In genomic region chr3:132083583-132084372, GRCh38 we compare ENCODE assay signal across 18 cellular contexts. TPM values are rescaled to one million over a fixed set of nuclear protein-coding genes. Genes with fewer than 3 reads are reported as not detected.
DNase-seq lines count a peak whose midpoint lies in the region; ATAC-seq and TF ChIP-seq lines count a peak whose summit lies in the region.
"Had no signal": no experiment of that assay in that cellular context is flagged by ENCODE, and none has a peak within 500 bp of the region (broad histone marks: within the 10 kb centered on the region; RNA-seq: fewer than 3 reads in every experiment).

No MANE protein-coding gene starts in this region.

- CTCF ChIA-PET in Caco-2 (lab: Charles Lee), result no interaction called here

- no peaks in the 10 kb centered on the region for H3K36me3 ChIP-seq in HAP-1 (replicated peaks)
- H3K36me3 ChIP-seq in RWPE2 (ENCODE audit: low read depth), result no peaks in the 10 kb centered on the region
- no peaks in the 10 kb centered on the region for H3K36me3 ChIP-seq in fibroblast of lung (ENCODE audit: control insufficient read depth, insufficient read depth, low read length)
- H3K36me3 ChIP-seq in gastroesophageal sphincter, result no peaks in the 10 kb centered on the region
- H3K36me3 ChIP-seq in Caco-2 (ENCODE audit: control insufficient read depth, insufficient read depth, low read length), result no peaks in the 10 kb centered on the region
- H3K36me3 ChIP-seq: ascending aorta, thyroid gland had no signal

- no peaks in the 10 kb centered on the region for H4K20me1 ChIP-seq in fibroblast of lung (ENCODE audit: control insufficient read depth, extremely low read depth, insufficient read depth, low read length)

- DNase-seq in HAP-1 (ENCODE audit: low spot score in 2 of 2) (peak; percentile 12 to 57), RWPE2 (ENCODE audit: low spot score) (no peak), fibroblast of lung (ENCODE audit: low read depth in 2 of 2) (peak; percentile 13 to 86), skeletal muscle cell (ENCODE audit: low read depth) (peak; percentile 62), Caco-2 (no peak)
- DNase-seq: midbrain; NCI-H1048; posterior cingulate gyrus; stimulated activated CD4-positive, alpha-beta T cell treated with anti-CD3 and anti-CD28 coated beads, Interleukin-15, amount 100 ng/mL, for 24 hours; T-helper 17 cell; thyroid gland had no signal

- no peaks in the 10 kb centered on the region for H3K27me3 Mint-ChIP-seq in Caco-2 (ENCODE audit: insufficient read depth, unreplicated experiment)

- TF ChIP-seq EP300 in gastroesophageal sphincter (IDR thresholded peaks at IDR 0.05), result no peak

- H3K79me2 ChIP-seq in fibroblast of lung (ENCODE audit: control insufficient read depth, insufficient read depth, low read length), result no peaks in the 10 kb centered on the region

- H3K27me3 ChIP-seq in HAP-1 (ENCODE audit: low read depth), result no peaks in the 10 kb centered on the region
- H3K27me3 ChIP-seq in RWPE2 (ENCODE audit: insufficient read depth, poor library complexity, severe bottlenecking), result no peaks in the 10 kb centered on the region
- H3K27me3 ChIP-seq in fibroblast of lung (ENCODE audit: control insufficient read depth, insufficient read depth, low read length), result no peaks in the 10 kb centered on the region
- H3K27me3 ChIP-seq in gastroesophageal sphincter, result no peaks in the 10 kb centered on the region
- no peaks in the 10 kb centered on the region for H3K27me3 ChIP-seq in Caco-2 (replicated peaks; ENCODE audit: control insufficient read depth, insufficient read depth, low read length)
- H3K27me3 ChIP-seq: ascending aorta, thyroid gland had no signal

- no peaks in the 10 kb centered on the region for H3K4me1 Mint-ChIP-seq in Caco-2 (ENCODE audit: low read depth, unreplicated experiment)
- H3K4me1 Mint-ChIP-seq: T-helper 17 cell had no signal

- no peak overlapping the region for H3K4me2 ChIP-seq in fibroblast of lung (ENCODE audit: extremely low read depth, insufficient read depth, low read length)

- no peak overlapping the region for H3K27ac Mint-ChIP-seq in Caco-2 (ENCODE audit: unreplicated experiment)
- H3K27ac Mint-ChIP-seq: activated T-helper 1 cell treated with anti-CD3 and anti-CD28 coated beads, Interleukin-12 subunit alpha, Interleukin-12 subunit beta, Interleukin-2, Interleukin-4 antibody, amounts not matched to agents 30 ng/mL and 10 ng/mL and 1 ng/mL, durations not matched to agents 14 hours and 24 hours and 36 hours; T-helper 17 cell had no signal

- ATAC-seq in RWPE2 (ENCODE audit: low read depth), result peak; percentile 87
- ATAC-seq in gastroesophageal sphincter, result no peak
- ATAC-seq in HG03139 (IDR thresholded peaks at IDR 0.05; ENCODE audit: unreplicated experiment), result no peak
- no peak for ATAC-seq in GM18870 (IDR thresholded peaks at IDR 0.05; ENCODE audit: unreplicated experiment)
- ATAC-seq: T-helper 17 cell had no signal

- H3K4me3 ChIP-seq in HAP-1 (no peak overlapping the region), RWPE2 (ENCODE audit: severe bottlenecking) (no peak overlapping the region), fibroblast of lung (replicated peaks in 1 of 4; ENCODE audit: control extremely low read depth in 1 of 4, insufficient read depth in 1 of 4, low read depth in 3 of 4, low read length in 4 of 4) (no peak overlapping the region), skeletal muscle cell (ENCODE audit: low read depth, low read length) (no peak overlapping the region), gastroesophageal sphincter (no peak overlapping the region), Caco-2 (ENCODE audit: low read depth, low read length) (no peak overlapping the region)
- H3K4me3 ChIP-seq: ascending aorta, thyroid gland had no signal

- BruUV-seq in Caco-2 (replicated peaks; lab: Mats Ljungman, UMichigan), result no TSS peak

- no peaks in the 10 kb centered on the region for H3K36me3 Mint-ChIP-seq in Caco-2 (ENCODE audit: insufficient read depth, unreplicated experiment)

- intact Hi-C loops in Caco-2 (cut with micrococcal nuclease; ENCODE audit: unreplicated experiment), result no loop called here

- no peak overlapping the region for H3K4me3 Mint-ChIP-seq in Caco-2 (ENCODE audit: unreplicated experiment)
- H3K4me3 Mint-ChIP-seq: activated T-helper 1 cell treated with anti-CD3 and anti-CD28 coated beads, Interleukin-12 subunit alpha, Interleukin-12 subunit beta, Interleukin-2, Interleukin-4 antibody, amounts not matched to agents 30 ng/mL and 10 ng/mL and 1 ng/mL, durations not matched to agents 14 hours and 24 hours and 36 hours; T-helper 17 cell had no signal

- H3K4me1 ChIP-seq in HAP-1, result no peaks in the 10 kb centered on the region
- H3K4me1 ChIP-seq in RWPE2 (ENCODE audit: insufficient read depth, poor library complexity, severe bottlenecking), result peaks cover 12% of the 10 kb centered on the region
- no peaks in the 10 kb centered on the region for H3K4me1 ChIP-seq in fibroblast of lung (ENCODE audit: control insufficient read depth, extremely low read depth, insufficient read depth, low read length)
- H3K4me1 ChIP-seq in gastroesophageal sphincter, result no peaks in the 10 kb centered on the region
- H3K4me1 ChIP-seq in Caco-2, result no peaks in the 10 kb centered on the region
- H3K4me1 ChIP-seq: ascending aorta, thyroid gland had no signal

- no peaks in the 10 kb centered on the region for H3K9me3 Mint-ChIP-seq in Caco-2 (ENCODE audit: unreplicated experiment)
- H3K9me3 Mint-ChIP-seq: activated T-helper 1 cell treated with anti-CD3 and anti-CD28 coated beads, Interleukin-12 subunit alpha, Interleukin-12 subunit beta, Interleukin-2, Interleukin-4 antibody, amounts not matched to agents 30 ng/mL and 10 ng/mL and 1 ng/mL, durations not matched to agents 14 hours and 24 hours and 36 hours had no signal

- in situ Hi-C loops in HAP-1 (cut with MboI; ENCODE audit: low sequenced_read_pairs), result no loop called here

- no peak overlapping the region for H3K9ac ChIP-seq in fibroblast of lung (ENCODE audit: insufficient read depth, low read length)

- no peak overlapping the region for H3K27ac ChIP-seq in RWPE2 (ENCODE audit: poor library complexity, severe bottlenecking)
- H3K27ac ChIP-seq in fibroblast of lung (ENCODE audit: insufficient read depth, low read length), result no peak overlapping the region
- H3K27ac ChIP-seq in gastroesophageal sphincter, result no peak overlapping the region
- H3K27ac ChIP-seq: ascending aorta, HL-60, thyroid gland had no signal

- H3K9me3 ChIP-seq in HAP-1 (no peaks in the 10 kb centered on the region), RWPE2 (ENCODE audit: severe bottlenecking) (no peaks in the 10 kb centered on the region), fibroblast of lung (ENCODE audit: control insufficient read depth, insufficient read depth, low read depth, low read length) (no peaks in the 10 kb centered on the region), gastroesophageal sphincter (no peaks in the 10 kb centered on the region), Caco-2 (no peaks in the 10 kb centered on the region)
- H3K9me3 ChIP-seq: ascending aorta, thyroid gland had no signal

- POLR2A ChIA-PET in Caco-2 (lab: Charles Lee), result no interaction called here

- no peak overlapping the region for H2AFZ ChIP-seq in fibroblast of lung (ENCODE audit: low read length)

- no peak for TF ChIP-seq POLR2A in gastroesophageal sphincter (IDR thresholded peaks at IDR 0.05)

- WGBS in gastroesophageal sphincter (ENCODE audit: low coverage in 1 of 2), 2 donors, result 65 to 77% methylated on average over 5 to 6 of the region's 6 CpGs

- TF ChIP-seq CTCF in RWPE2 (IDR thresholded peaks at IDR 0.05; ENCODE audit: poor library complexity, severe bottlenecking), result no peak
- no peak for TF ChIP-seq CTCF in fibroblast of lung (conservative IDR thresholded peaks at IDR 0.05 in 1 of 2, IDR thresholded peaks at IDR 0.05 in 1 of 2; ENCODE audit: low read depth in 1 of 2, low read length in 2 of 2)
- TF ChIP-seq CTCF in gastroesophageal sphincter (IDR thresholded peaks at IDR 0.05), result no peak
- TF ChIP-seq CTCF in Caco-2 (IDR thresholded peaks at IDR 0.05; ENCODE audit: insufficient read depth in 1 of 2, low read depth in 1 of 2, low read length in 1 of 2, severe bottlenecking in 1 of 2, unreplicated experiment in 1 of 2), result no peak

RNA-seq across cellular contexts. Expression of gene CPNE4, which starts 49.0 kb away (rescaled TPM):
- total RNA-seq in fibroblast of lung, result 0.17 TPM in 1 of 2 replicates, not detected in the other
- not detected in 2 replicates for polyA plus RNA-seq in fibroblast of lung
- polyA plus RNA-seq in fibroblast of lung (2012), result not detected in 2 replicates
- polyA minus RNA-seq in fibroblast of lung (ENCODE audit: low replicate concordance), result not detected in 2 replicates
- total RNA-seq in gastroesophageal sphincter, result not detected
- 0.41 TPM in 1 of 2 replicates, not detected in the other for total RNA-seq in Caco-2 (2022)
- total RNA-seq: activated T-helper 1 cell treated with anti-CD3 and anti-CD28 coated beads, Interleukin-12 subunit alpha, Interleukin-12 subunit beta, Interleukin-2, Interleukin-4 antibody, amounts not matched to agents 30 ng/mL and 10 ng/mL and 1 ng/mL, durations not matched to agents 14 hours and 24 hours and 36 hours; ascending aorta; OCI-LY7; thyroid gland had no signal

Comparison
In these comparisons a context has a peak if more than half of its experiments do, and no peak if none do; other contexts are left out.
1. DNase-seq: peak in HAP-1 (2 of 2), fibroblast of lung (2 of 2) and skeletal muscle cell (single experiment); none in RWPE2 (single experiment) and Caco-2 (0 of 2).